In genomic region chrX:136768469-136769084, GRCh38 we compare ENCODE assay signal across 1 cellular context.
TF ChIP-seq lines count a peak whose summit lies in the region.

No MANE protein-coding gene starts in this region.

TF ChIP-seq in HEK293, 187 proteins besides CTCF, POLR2A, EP300 and RAD21 (continued from another document and continues in another):
- no peak; the same call in 1 of the 2 replicates for TF ChIP-seq REST (tag by site-specific recombination; IDR thresholded peaks at IDR 0.05)
- no peak for TF ChIP-seq SETDB1 (IDR thresholded peaks at IDR 0.05; ENCODE audit: insufficient read length, low read length)
- peak; percentile 97 for TF ChIP-seq OSR2 (tag by site-specific recombination; IDR thresholded peaks at IDR 0.05)
- TF ChIP-seq ZNF639 (tag by site-specific recombination; IDR thresholded peaks at IDR 0.05) = 0 out of 2 replicates have a peak, but pooled peaks have one; percentile 49
- no peak for TF ChIP-seq ZNF785 (tag by site-specific recombination; IDR thresholded peaks at IDR 0.05)
- TF ChIP-seq ZNF48 (tag by site-specific recombination; IDR thresholded peaks at IDR 0.05) = no peak
- no peak for TF ChIP-seq ZNF266 (tag by site-specific recombination; IDR thresholded peaks at IDR 0.05; ENCODE audit: low read depth)
- 0 out of 2 replicates have a peak, but pooled peaks have one; percentile 28 for TF ChIP-seq ZBTB21 (tag by site-specific recombination; IDR thresholded peaks at IDR 0.05)
- TF ChIP-seq EGR2 (tag by site-specific recombination; IDR thresholded peaks at IDR 0.05; ENCODE audit: low read depth) = peak; percentile 72
- TF ChIP-seq ZNF398 (tag by site-specific recombination; IDR thresholded peaks at IDR 0.05) = peak; percentile 97
- TF ChIP-seq ZNF423 (tag by site-specific recombination; IDR thresholded peaks at IDR 0.05) = peak; percentile 80; the same call in 1 of the 2 replicates
- TF ChIP-seq ZNF704 (tag by site-specific recombination; IDR thresholded peaks at IDR 0.05) = no peak
- TF ChIP-seq ZNF701 (tag by site-specific recombination; IDR thresholded peaks at IDR 0.05) = no peak
- no peak; the same call in 1 of the 2 replicates for TF ChIP-seq ZNF692 (tag by site-specific recombination; IDR thresholded peaks at IDR 0.05)
- 0 out of 2 replicates have a peak, but pooled peaks have one; percentile 33 for TF ChIP-seq INSM2 (tag by site-specific recombination; IDR thresholded peaks at IDR 0.05)
- TF ChIP-seq WT1 (tag by site-specific recombination; IDR thresholded peaks at IDR 0.05) = 0 out of 2 replicates have a peak, but pooled peaks have one; percentile 36
- peak; percentile 35; the same call in 1 of the 2 replicates for TF ChIP-seq GLIS2 (tag by site-specific recombination; IDR thresholded peaks at IDR 0.05)
- no peak for TF ChIP-seq ZNF311 (tag by site-specific recombination; IDR thresholded peaks at IDR 0.05; ENCODE audit: borderline replicate concordance)
- no peak for TF ChIP-seq ZNF184 (tag by site-specific recombination; IDR thresholded peaks at IDR 0.05)
- TF ChIP-seq PRDM4 (tag by site-specific recombination; IDR thresholded peaks at IDR 0.05) = peak; percentile 40; the same call in 1 of the 2 replicates
- peak; percentile 56 for TF ChIP-seq ZBTB20 (tag by site-specific recombination; IDR thresholded peaks at IDR 0.05)
- peak; percentile 96 for TF ChIP-seq PRDM10 (tag by site-specific recombination; IDR thresholded peaks at IDR 0.05)
- no peak for TF ChIP-seq ZNF707 (tag by site-specific recombination; IDR thresholded peaks at IDR 0.05)
- no peak for TF ChIP-seq ZNF558 (tag by site-specific recombination; IDR thresholded peaks at IDR 0.05)
- no peak for TF ChIP-seq HOXA7 (CRISPR knock-in tag; IDR thresholded peaks at IDR 0.05; ENCODE audit: borderline replicate concordance)
- TF ChIP-seq ZNF513 (tag by site-specific recombination; IDR thresholded peaks at IDR 0.05) = no peak
- TF ChIP-seq KLF17 (tag by site-specific recombination; IDR thresholded peaks at IDR 0.05) = peak; percentile 50; the same call in 1 of the 2 replicates
- TF ChIP-seq ZNF660 (tag by site-specific recombination; IDR thresholded peaks at IDR 0.05) = peak; percentile 84
- no peak for TF ChIP-seq ZNF221 (tag by site-specific recombination; IDR thresholded peaks at IDR 0.05; ENCODE audit: borderline replicate concordance)
- TF ChIP-seq ZNF362 (tag by site-specific recombination; IDR thresholded peaks at IDR 0.05) = peak; percentile 22; the same call in 1 of the 2 replicates
- peak; percentile 86 for TF ChIP-seq ZXDB (tag by site-specific recombination; IDR thresholded peaks at IDR 0.05)
